In the genomic region with DNA sequence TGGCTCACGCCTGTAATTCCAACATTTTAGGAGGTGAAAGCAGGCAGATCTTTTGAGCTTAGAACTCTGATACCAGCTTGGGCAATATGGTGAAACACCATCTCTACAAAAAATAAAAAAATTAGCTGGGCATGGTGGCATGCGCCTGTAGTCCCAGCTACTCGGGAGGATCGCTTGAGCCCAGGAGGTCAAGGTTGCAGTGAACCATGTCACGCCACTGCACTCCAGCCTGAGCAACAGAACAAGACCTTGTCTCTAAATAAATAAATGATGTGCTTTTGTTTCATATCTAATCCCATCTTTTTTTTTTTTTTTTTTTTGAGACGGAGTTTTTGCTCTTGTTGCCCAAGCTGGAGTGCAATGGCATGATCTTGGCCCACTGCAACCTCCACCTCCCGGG, we compare ENCODE assay signal across 5 cellular contexts. TPM values are rescaled to one million over a fixed set of nuclear protein-coding genes. Genes with fewer than 3 reads are reported as not detected.
DNase-seq lines count a peak whose midpoint lies in the region; ATAC-seq and TF ChIP-seq lines count a peak whose summit lies in the region.
"Not testable (repeated sequence)": the region's sequence is repeated elsewhere in the genome, so short reads cannot be mapped to it uniquely, and the experiment has no call there.

No MANE protein-coding gene starts in this region.

- RAD21 ChIA-PET in HCT116 (lab: Charles Lee; ENCODE audit: low non-redundant PET in 1 of 2, low total read pairs in 2 of 2, uncharacterized antibody in 2 of 2, unreplicated experiment in 2 of 2), result not testable (repeated sequence)

- WGBS in adrenal gland, 4 donors, result 65 to 80% (median 68%) methylated on average over 7 of the region's 7 CpGs

- H3K9ac ChIP-seq in HCT116 (ENCODE audit: low read length), result not testable (repeated sequence)

- H3K4me2 ChIP-seq in GM23338; HCT116 (ENCODE audit: low read length): not testable (repeated sequence)

- H3K27ac ChIP-seq in GM23338 (ENCODE audit: low read depth) (peak overlapping the region; percentile 29; the same call in 1 of the 2 replicates), HCT116 (ENCODE audit: low read depth, low read length) (peak overlapping the region; percentile 47), RWPE2 (ENCODE audit: poor library complexity, severe bottlenecking) (peak overlapping the region; percentile 87), adrenal gland (peak overlapping the region in 1 of 5 donors; percentile 17)

- not testable (repeated sequence) for H3K4me1 ChIP-seq in GM23338 (ENCODE audit: insufficient read depth)
- H3K4me1 ChIP-seq in HCT116 (ENCODE audit: control insufficient read depth in 1 of 2, insufficient read depth in 2 of 2, low read length in 2 of 2), result peaks cover 61 to 77% of the 10 kb centered on the region in 2 experiments
- peaks cover 21% of the 10 kb centered on the region for H3K4me1 ChIP-seq in RWPE2 (ENCODE audit: insufficient read depth, poor library complexity, severe bottlenecking)
- peaks cover 34 to 71% of the 10 kb centered on the region in 2 donors for H3K4me1 ChIP-seq in adrenal gland (replicated peaks in 1 of 2)

- POLR2A ChIA-PET in HCT116 (lab: Charles Lee), result not testable (repeated sequence)

- CTCF ChIA-PET in HCT116 (lab: Charles Lee), result not testable (repeated sequence)

- TF ChIP-seq POLR2A in HCT116 (IDR thresholded peaks at IDR 0.05; ENCODE audit: borderline replicate concordance, extremely low read depth, insufficient read depth, insufficient read length); adrenal gland (IDR thresholded peaks at IDR 0.05): not testable (repeated sequence)

- not testable (repeated sequence) for H3K36me3 ChIP-seq in GM23338 (ENCODE audit: insufficient read depth); HCT116 (ENCODE audit: control insufficient read depth in 1 of 2, insufficient read depth in 2 of 2, low read length in 2 of 2); adrenal gland (replicated peaks in 1 of 2)
- peaks cover 25% of the 10 kb centered on the region for H3K36me3 ChIP-seq in RWPE2 (ENCODE audit: low read depth)

- ATAC-seq in GM23338; HCT116; RWPE2 (ENCODE audit: low read depth); activated T-cell treated with anti-CD3 and anti-CD28 coated beads, Interleukin-2, amount 50 U/mL, for 72 hours (replicated peaks in 1 of 2): not testable (repeated sequence)

- not testable (repeated sequence) for H2AFZ ChIP-seq in GM23338; HCT116 (ENCODE audit: low read depth, low read length, poor library complexity, severe bottlenecking)

- not testable (repeated sequence) for TF ChIP-seq CTCF in GM23338 (conservative IDR thresholded peaks at IDR 0.05; ENCODE audit: low read depth in 2 of 2); HCT116 (IDR thresholded peaks at IDR 0.05 in 2 of 3, conservative IDR thresholded peaks at IDR 0.05 in 1 of 3; ENCODE audit: borderline replicate concordance in 1 of 3, insufficient read depth in 1 of 3, low read depth in 2 of 3, low read length in 2 of 3); RWPE2 (IDR thresholded peaks at IDR 0.05; ENCODE audit: poor library complexity, severe bottlenecking); adrenal gland (IDR thresholded peaks at IDR 0.05)

- intact Hi-C loops in HCT116 (cut with micrococcal nuclease); adrenal gland (cut with DNase I): not testable (repeated sequence)

- not testable (repeated sequence) for H3F3A ChIP-seq in GM23338 (replicated peaks; ENCODE audit: low read depth)

- H3K36me3 Mint-ChIP-seq in GM23338 (ENCODE audit: low read depth), result peaks cover 14% of the 10 kb centered on the region; the same call in 2 of the 3 replicates
- not testable (repeated sequence) for H3K36me3 Mint-ChIP-seq in activated T-cell treated with anti-CD3 and anti-CD28 coated beads, Interleukin-2, amount 50 U/mL, for 72 hours (ENCODE audit: insufficient read depth in 2 of 2)

- H4K20me1 ChIP-seq in GM23338 (replicated peaks; ENCODE audit: insufficient read depth), result peaks cover 37% of the 10 kb centered on the region
- H4K20me1 ChIP-seq in HCT116 (ENCODE audit: insufficient read depth), result not testable (repeated sequence)

- not testable (repeated sequence) for H3K4me3 Mint-ChIP-seq in GM23338; activated T-cell treated with anti-CD3 and anti-CD28 coated beads, Interleukin-2, amount 50 U/mL, for 72 hours

- not testable (repeated sequence) for H3K4me3 ChIP-seq in GM23338; HCT116 (replicated peaks in 1 of 2; ENCODE audit: low read depth in 1 of 2, low read length in 2 of 2); RWPE2 (ENCODE audit: severe bottlenecking); adrenal gland

- TF ChIP-seq RAD21 in HCT116 (IDR thresholded peaks at IDR 0.05; ENCODE audit: low read depth), result not testable (repeated sequence)

- peaks cover 12% of the 10 kb centered on the region for H3K4me1 Mint-ChIP-seq in GM23338
- H3K4me1 Mint-ChIP-seq in activated T-cell treated with anti-CD3 and anti-CD28 coated beads, Interleukin-2, amount 50 U/mL, for 72 hours (ENCODE audit: low read depth), result peaks cover 17% of the 10 kb centered on the region

- H3K79me2 ChIP-seq in GM23338 (replicated peaks; ENCODE audit: insufficient read depth), result peaks cover 92% of the 10 kb centered on the region
- peaks cover 84% of the 10 kb centered on the region for H3K79me2 ChIP-seq in HCT116 (ENCODE audit: insufficient read depth, low read length)

- BruUV-seq in HCT116 (replicated peaks; lab: Mats Ljungman, UMichigan), result not testable (repeated sequence)

- not testable (repeated sequence) for H3K9me2 ChIP-seq in GM23338 (ENCODE audit: insufficient read depth); HCT116 (ENCODE audit: insufficient read depth)

- H3K27me3 ChIP-seq in GM23338 (ENCODE audit: insufficient read depth); HCT116 (ENCODE audit: insufficient read depth, low read length); RWPE2 (ENCODE audit: insufficient read depth, poor library complexity, severe bottlenecking); adrenal gland: not testable (repeated sequence)

- not testable (repeated sequence) for H3K9me3 Mint-ChIP-seq in GM23338; activated T-cell treated with anti-CD3 and anti-CD28 coated beads, Interleukin-2, amount 50 U/mL, for 72 hours

- H3K9me3 ChIP-seq in HCT116 (ENCODE audit: control insufficient read depth in 1 of 2, insufficient read depth in 1 of 2, low read depth in 1 of 2, low read length in 2 of 2); RWPE2 (ENCODE audit: severe bottlenecking); adrenal gland (replicated peaks in 1 of 3): not testable (repeated sequence)

- H3K27ac Mint-ChIP-seq in GM23338, result not testable (repeated sequence)
- H3K27ac Mint-ChIP-seq in activated T-cell treated with anti-CD3 and anti-CD28 coated beads, Interleukin-2, amount 50 U/mL, for 72 hours, result peak overlapping the region; percentile 24

- H3K27me3 Mint-ChIP-seq in GM23338 (ENCODE audit: insufficient read depth, low read depth, poor library complexity); activated T-cell treated with anti-CD3 and anti-CD28 coated beads, Interleukin-2, amount 50 U/mL, for 72 hours (ENCODE audit: low read depth): not testable (repeated sequence)

- not testable (repeated sequence) for DNase-seq in GM23338 (ENCODE audit: low spot score); HCT116 (ENCODE audit: low read depth, low spot score); RWPE2 (ENCODE audit: low spot score); activated T-cell treated with anti-CD3 and anti-CD28 coated beads, Interleukin-2, amount 50 U/mL, for 72 hours
- peak in 6 of 7 donors; percentile 35 to 57 (median 42) for DNase-seq in adrenal gland

RNA-seq across cellular contexts. Expression of a gene that starts 58.6 kb away (rescaled TPM):
- 86.5 and 107 TPM in 2 replicates for total RNA-seq in GM23338 (2014; rRNA removed; shearing (Covaris generic))
- polyA plus RNA-seq in GM23338 (2016; fragmentation: Nextera tagmentation; extraction: Ambion mirVana), result 37.2 and 40.8 TPM in 2 replicates
- total RNA-seq in HCT116 (2021; ENCODE audit: unreplicated experiment), result 117 TPM
- 52.7 and 54.2 TPM in 2 replicates for polyA plus RNA-seq in HCT116 (2012)
- 10 to 100 TPM; 53.2 to 60.9 TPM for total RNA-seq in activated T-cell treated with anti-CD3 and anti-CD28 coated beads, Interleukin-2, amount 50 U/mL, for 72 hours
- 100 to 1,000 TPM in 7 of 8 donors, 10 to 100 TPM in 1; 94.0 to 392 (median 187) TPM for total RNA-seq in adrenal gland
- polyA plus RNA-seq in adrenal gland, result 100 to 1,000 TPM in 1 of 3 donors, 10 to 100 TPM in 2; 48.3 to 140 (median 52.1) TPM
